ENCODE assay signal across 8 cellular contexts in the genomic region with DNA sequence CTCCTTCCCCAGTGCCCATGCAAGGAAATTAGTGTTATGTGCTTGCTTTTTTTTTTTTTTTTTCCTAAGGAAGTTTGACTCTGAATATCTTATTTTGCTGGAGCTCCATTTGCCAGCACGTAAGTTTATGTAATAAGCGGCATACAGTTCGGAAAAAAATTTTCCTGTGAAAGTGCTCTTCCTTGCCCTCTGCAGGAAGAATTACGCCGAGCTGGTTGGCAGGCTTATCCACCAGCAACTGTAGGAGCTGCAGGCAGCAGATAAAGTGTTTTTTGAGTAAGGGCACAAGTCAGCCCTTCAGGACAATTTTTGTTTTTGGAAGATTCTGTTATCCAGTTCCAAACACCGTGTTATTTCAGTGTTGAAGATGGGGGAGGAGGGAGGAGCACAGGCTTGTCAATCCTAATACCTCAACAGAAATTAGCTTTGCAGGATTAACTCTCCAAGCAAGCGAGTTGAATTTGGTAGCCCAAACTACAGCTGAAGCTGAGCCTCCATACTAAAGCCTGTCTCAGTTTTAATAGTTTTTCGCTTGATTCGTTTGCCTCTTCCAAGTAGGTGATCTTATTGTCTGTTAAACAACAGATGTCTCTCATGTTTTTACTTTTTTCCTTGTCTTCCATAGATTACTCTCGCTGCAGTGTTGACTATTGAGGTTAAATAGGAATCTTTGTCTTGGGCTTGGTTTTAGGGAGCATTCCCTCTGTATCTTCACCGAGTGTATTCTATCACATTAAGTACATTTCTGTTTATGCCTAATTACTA. TPM values are rescaled to one million over a fixed set of nuclear protein-coding genes. Genes with fewer than 3 reads are reported as not detected.
DNase-seq lines count a peak whose midpoint lies in the region; ATAC-seq, FAIRE-seq and TF ChIP-seq lines count a peak whose summit lies in the region.

No MANE protein-coding gene starts in this region.

- H3K79me2 ChIP-seq in H9 (ENCODE audit: insufficient read depth, low read length) (no peaks in the 10 kb centered on the region), astrocyte (ENCODE audit: insufficient read depth, low read length) (no peaks in the 10 kb centered on the region)

- H3K27ac ChIP-seq in BLaER1 treated with 17β-estradiol and CSF1 and Interleukin-3, amounts not matched to agents 10 nM and 100 nM, result peak overlapping the region in 5 of 11 experiments; percentile 46 to 62 (median 52); a peak in 7 of 22 replicates
- no peak overlapping the region for H3K27ac ChIP-seq in H9 (ENCODE audit: insufficient read length, low read depth, low read length)
- H3K27ac ChIP-seq in astrocyte (ENCODE audit: low read depth, low read length), result no peak overlapping the region
- H3K27ac ChIP-seq in right cardiac atrium (ENCODE audit: low read length), result no peak overlapping the region

- FAIRE-seq in astrocyte (lab: Jason Lieb, UNC), result no peak

- H4K91ac ChIP-seq in H9 (ENCODE audit: insufficient read length, low read depth, low read length), result no peak overlapping the region

- no peak overlapping the region for H3K18ac ChIP-seq in H9 (ENCODE audit: insufficient read length, low read depth, low read length)

- H3K4me3 ChIP-seq in BLaER1 treated with 17β-estradiol and CSF1 and Interleukin-3, amounts not matched to agents 10 nM and 100 nM, result peak overlapping the region; percentile 72 to 92 (median 80)
- peak overlapping the region; percentile 70 for H3K4me3 ChIP-seq in astrocyte (ENCODE audit: insufficient read depth, low read depth, low read length)
- peak overlapping the region; percentile 53 for H3K4me3 ChIP-seq in right cardiac atrium (ENCODE audit: low read length)

- H3K4me1 Mint-ChIP-seq in H9 (peaks cover 11 to 16% of the 10 kb centered on the region in 2 experiments), astrocyte (ENCODE audit: low read depth, unreplicated experiment) (no peaks in the 10 kb centered on the region)

- H3K36me3 ChIP-seq in BLaER1 treated with 17β-estradiol and CSF1 and Interleukin-3, amounts not matched to agents 10 nM and 100 nM, result no peaks in the 10 kb centered on the region
- H3K36me3 ChIP-seq in astrocyte (ENCODE audit: insufficient read depth, low read length), result no peaks in the 10 kb centered on the region

- peaks cover 0 to 10% (median 4%) of the 10 kb centered on the region in 11 experiments; a peak in 9 of 22 replicates for H3K9me3 ChIP-seq in BLaER1 treated with 17β-estradiol and CSF1 and Interleukin-3, amounts not matched to agents 10 nM and 100 nM (replicated peaks in 1 of 11)
- H3K9me3 ChIP-seq in H9 (ENCODE audit: control insufficient read depth, low read depth, low read length) (no peaks in the 10 kb centered on the region), astrocyte (ENCODE audit: insufficient read depth, low read depth, low read length) (no peaks in the 10 kb centered on the region), right cardiac atrium (ENCODE audit: control insufficient read depth, low read length) (no peaks in the 10 kb centered on the region)

- no peaks in the 10 kb centered on the region for H4K20me1 ChIP-seq in BLaER1 treated with 17β-estradiol and CSF1 and Interleukin-3, amounts not matched to agents 10 nM and 100 nM
- no peaks in the 10 kb centered on the region for H4K20me1 ChIP-seq in H9 (ENCODE audit: control insufficient read depth, insufficient read depth, insufficient read length)
- no peaks in the 10 kb centered on the region for H4K20me1 ChIP-seq in astrocyte (ENCODE audit: insufficient read depth, low read length)

- DNase-seq in H9, result peak; percentile 68
- DNase-seq in NCI-H524 treated with DMSO at 0.1 percent for 48 hours (lab: John Stamatoyannopoulos, UW), result peak; percentile 63
- peak; percentile 51 for DNase-seq in astrocyte (ENCODE audit: low read depth)
- DNase-seq in right cardiac atrium, result peak; percentile 31 to 74 (median 69)
- peak; percentile 90 for DNase-seq in pons (ENCODE audit: low spot score)
- DNase-seq in activated naive CD4-positive, alpha-beta T cell (lab: John Stamatoyannopoulos, UW), result no peak

- H4K8ac ChIP-seq in H9 (replicated peaks; ENCODE audit: insufficient read length, low read depth, low read length), result no peak overlapping the region

- peak overlapping the region; percentile 56 to 82 (median 76); a peak in 21 of 22 replicates for H3K9ac ChIP-seq in BLaER1 treated with 17β-estradiol and CSF1 and Interleukin-3, amounts not matched to agents 10 nM and 100 nM
- H3K9ac ChIP-seq in H9 (ENCODE audit: extremely low read depth, insufficient read length, low read length), result no peak overlapping the region
- H3K9ac ChIP-seq in astrocyte (ENCODE audit: low read length), result peak overlapping the region; percentile 37

- no peak overlapping the region for H3T11ph ChIP-seq in H9 (ENCODE audit: low read length)

- WGBS in H9 (ENCODE audit: extremely low coverage, insufficient read length, low lambda C conversion rate), result no CpG with 5 or more reads among the region's 11 CpGs
- WGBS in right cardiac atrium, result 19% methylated on average over 11 of the region's 11 CpGs

- H3K9me3 Mint-ChIP-seq in H9 (no peaks in the 10 kb centered on the region), astrocyte (ENCODE audit: unreplicated experiment) (no peaks in the 10 kb centered on the region)

- H3K4me1 ChIP-seq in BLaER1 treated with 17β-estradiol and CSF1 and Interleukin-3, amounts not matched to agents 10 nM and 100 nM, result peaks cover 0 to 17% (median 10%) of the 10 kb centered on the region in 10 experiments; a peak in 16 of 20 replicates
- H3K4me1 ChIP-seq in H9 (ENCODE audit: insufficient read depth, low read length) (no peaks in the 10 kb centered on the region), astrocyte (ENCODE audit: insufficient read depth, low read length) (peaks cover 14% of the 10 kb centered on the region), right cardiac atrium (ENCODE audit: control insufficient read depth, insufficient read depth, low read length) (no peaks in the 10 kb centered on the region)

- H2BK20ac ChIP-seq in H9 (ENCODE audit: low read depth, low read length, poor library complexity, severe bottlenecking), result no peak overlapping the region

- no peak overlapping the region for H3K23ac ChIP-seq in H9 (ENCODE audit: insufficient read length, low read depth, low read length)

- H2BK15ac ChIP-seq in H9 (ENCODE audit: low read depth, low read length), result no peak overlapping the region

- no peak overlapping the region for H2BK120ac ChIP-seq in H9 (ENCODE audit: low read depth, low read length, poor library complexity, severe bottlenecking)

- H3K27ac Mint-ChIP-seq in H9 (no peak overlapping the region), astrocyte (ENCODE audit: unreplicated experiment) (no peak overlapping the region)

- H3K4ac ChIP-seq in H9 (ENCODE audit: low read depth, low read length), result no peak overlapping the region

- H3K4me3 Mint-ChIP-seq in H9, result peak overlapping the region; percentile 75 to 87
- H3K4me3 Mint-ChIP-seq in astrocyte (ENCODE audit: unreplicated experiment), result peak overlapping the region; percentile 79

- intact Hi-C loops in right cardiac atrium (cut with DNase I), result no loop called here

- ATAC-seq in right cardiac atrium (peak; percentile 57 to 70), GM21737 (IDR thresholded peaks at IDR 0.05; ENCODE audit: unreplicated experiment) (no peak)

- no peak overlapping the region for H4K5ac ChIP-seq in H9 (ENCODE audit: insufficient read length, low read depth, low read length)

- H3K4me2 ChIP-seq in BLaER1 treated with 17β-estradiol and CSF1 and Interleukin-3, amounts not matched to agents 10 nM and 100 nM, result peak overlapping the region; percentile 97 to 100 (median 99)
- H3K4me2 ChIP-seq in H9 (ENCODE audit: insufficient read depth, insufficient read length, low read length) (peak overlapping the region; percentile 60), astrocyte (ENCODE audit: low read length) (peak overlapping the region; percentile 97)

- H2AFZ ChIP-seq in H9 (ENCODE audit: low read length) (no peak overlapping the region), astrocyte (ENCODE audit: low read depth, low read length) (peak overlapping the region; percentile 91)

- H3K27me3 Mint-ChIP-seq in H9 (ENCODE audit: low read depth) (peaks cover 35% of the 10 kb centered on the region), astrocyte (ENCODE audit: low read depth, unreplicated experiment) (peaks cover 13% of the 10 kb centered on the region)

- no peaks in the 10 kb centered on the region for H3K79me1 ChIP-seq in H9 (ENCODE audit: insufficient read depth, low read depth, low read length, poor library complexity, severe bottlenecking)

- no peak overlapping the region for H2BK5ac ChIP-seq in H9 (ENCODE audit: insufficient read length, low read length)

- H3K27me3 ChIP-seq in BLaER1 treated with 17β-estradiol and CSF1 and Interleukin-3, amounts not matched to agents 10 nM and 100 nM, result peaks cover 11 to 44% (median 30%) of the 10 kb centered on the region in 11 experiments; a peak in 21 of 22 replicates
- H3K27me3 ChIP-seq in H9 (ENCODE audit: insufficient read depth, low read length), result no peaks in the 10 kb centered on the region
- peaks cover 18% of the 10 kb centered on the region for H3K27me3 ChIP-seq in astrocyte (ENCODE audit: insufficient read depth, low read length)
- H3K27me3 ChIP-seq in right cardiac atrium (ENCODE audit: control insufficient read depth, insufficient read depth), result no peaks in the 10 kb centered on the region

- no peak overlapping the region for H2BK12ac ChIP-seq in H9 (ENCODE audit: insufficient read length, low read depth, low read length)

- H3K23me2 ChIP-seq in H9 (ENCODE audit: insufficient read length, low read depth, low read length, poor library complexity, severe bottlenecking), result peaks cover 6% of the 10 kb centered on the region

- TF ChIP-seq CTCF in H9 (conservative IDR thresholded peaks at IDR 0.05), result peak; percentile 58
- TF ChIP-seq CTCF in astrocyte (IDR thresholded peaks at IDR 0.05; ENCODE audit: insufficient read depth, low read depth, low read length), result peak; percentile 32

- no peak overlapping the region for H2AK5ac ChIP-seq in H9 (ENCODE audit: insufficient read length, low read length)

- H3K36me3 Mint-ChIP-seq in H9 (ENCODE audit: insufficient read depth in 1 of 3, low read depth in 3 of 3) (no peaks in the 10 kb centered on the region), astrocyte (ENCODE audit: low read depth, unreplicated experiment) (no peaks in the 10 kb centered on the region)

- no peak overlapping the region for H3K56ac ChIP-seq in H9 (ENCODE audit: insufficient read length, low read depth, low read length)

- H3K14ac ChIP-seq in H9 (ENCODE audit: insufficient read depth, low read length), result no peak overlapping the region

RNA-seq across cellular contexts. Expression of a gene that starts 1.1 kb away (rescaled TPM):
- 65.7 and 68.9 TPM in 2 replicates for total RNA-seq in H9 (2021)
- total RNA-seq in astrocyte, result 83.0 and 83.5 TPM in 2 replicates
- total RNA-seq in right cardiac atrium, result 1 to 10 TPM; 7.8 to 9.7 (median 8.5) TPM
- 3.1 TPM for polyA plus RNA-seq in right cardiac atrium

RNA-seq across cellular contexts. Expression of a gene that starts 32.7 kb away (rescaled TPM):
- total RNA-seq in H9 (2021) (20.2 and 21.5 TPM in 2 replicates), astrocyte (27.8 and 28.9 TPM in 2 replicates), right cardiac atrium (10 to 100 TPM; 17.4 to 23.1 (median 20.3) TPM)
- 6.2 TPM for polyA plus RNA-seq in right cardiac atrium

Comparison
In these comparisons a context has a peak if more than half of its experiments do, and no peak if none do; other contexts are left out.
1. DNase-seq: peak in H9 (single experiment), NCI-H524 treated with DMSO at 0.1 percent for 48 hours (single experiment), astrocyte (single experiment), right cardiac atrium (3 of 3) and pons (single experiment); none in activated naive CD4-positive, alpha-beta T cell (0 of 4).
2. Peak in every context shown above with its lines, with median percentiles within 50 percentile points of each other: H3K4me2 ChIP-seq and H3K4me3 ChIP-seq.